In genomic region chr11:112024778-112025678, GRCh38 we compare ENCODE assay signal across 8 cellular contexts. TPM values are rescaled to one million over a fixed set of nuclear protein-coding genes. Genes with fewer than 3 reads are reported as not detected.
DNase-seq lines count a peak whose midpoint lies in the region; ATAC-seq and TF ChIP-seq lines count a peak whose summit lies in the region.

Gene DLAT (plus strand): TSS chr11:112025408. CDS start chr11:112025473, 65 bp downstream.

- no peaks in the 10 kb centered on the region for H3K9me3 Mint-ChIP-seq in activated T-cell treated with anti-CD3 and anti-CD28 coated beads, Interleukin-2, amount 50 U/mL, for 24 hours
- H3K9me3 Mint-ChIP-seq in stimulated activated effector memory CD8-positive, alpha-beta T cell treated with anti-CD3 and anti-CD28 coated beads, Interleukin-12 subunit alpha, Interleukin-12 subunit beta, amount 100 ng/mL, for 72 hours = no peaks in the 10 kb centered on the region

- H3K4me1 Mint-ChIP-seq in activated T-cell treated with anti-CD3 and anti-CD28 coated beads, Interleukin-2, amount 50 U/mL, for 24 hours (ENCODE audit: low read depth) = peaks cover 32% of the 10 kb centered on the region
- H3K4me1 Mint-ChIP-seq in stimulated activated effector memory CD8-positive, alpha-beta T cell treated with anti-CD3 and anti-CD28 coated beads, Interleukin-12 subunit alpha, Interleukin-12 subunit beta, amount 100 ng/mL, for 72 hours = peaks cover 29% of the 10 kb centered on the region

- H3K4me3 Mint-ChIP-seq in activated T-cell treated with anti-CD3 and anti-CD28 coated beads, Interleukin-2, amount 50 U/mL, for 24 hours = peak within 1 kb of the TSS; percentile 100
- peak within 1 kb of the TSS; percentile 100 for H3K4me3 Mint-ChIP-seq in stimulated activated effector memory CD8-positive, alpha-beta T cell treated with anti-CD3 and anti-CD28 coated beads, Interleukin-12 subunit alpha, Interleukin-12 subunit beta, amount 100 ng/mL, for 72 hours

- peaks cover 0 to 26% (median 14%) of the 10 kb centered on the region in 3 donors for H3K4me1 ChIP-seq in esophagus squamous epithelium

- ATAC-seq in GM21619 (IDR thresholded peaks at IDR 0.05; ENCODE audit: unreplicated experiment) = peak; percentile 71
- peak; percentile 93 for ATAC-seq in stimulated activated effector memory CD8-positive, alpha-beta T cell treated with anti-CD3 and anti-CD28 coated beads, Interleukin-12 subunit alpha, Interleukin-12 subunit beta, amount 100 ng/mL, for 72 hours

- peak within 1 kb of the TSS; percentile 96 for H3K4me3 ChIP-seq in Jurkat, Clone E6-1 (ENCODE audit: low read length)
- H3K4me3 ChIP-seq in esophagus squamous epithelium = peak within 1 kb of the TSS; percentile 66 to 93 (median 80)

- H3K27me3 Mint-ChIP-seq in activated T-cell treated with anti-CD3 and anti-CD28 coated beads, Interleukin-2, amount 50 U/mL, for 24 hours = no peaks in the 10 kb centered on the region

- H3K36me3 ChIP-seq in esophagus squamous epithelium = peaks cover 5 to 41% (median 5%) of the 10 kb centered on the region in 3 donors

- intact Hi-C loops in esophagus squamous epithelium (cut with DNase I) = no loop called here

- DNase-seq in DMS53 (lab: John Stamatoyannopoulos, UW) = peak; percentile 94
- DNase-seq in Jurkat, Clone E6-1 (ENCODE audit: low read depth, low spot score) = peak; percentile 87
- peak; percentile 92 for DNase-seq in activated T-cell treated with anti-CD3 and anti-CD28 coated beads, Interleukin-2, amount 50 U/mL, for 24 hours
- DNase-seq in esophagus squamous epithelium (lab: John Stamatoyannopoulos, UW) = peak; percentile 38
- peak; percentile 92 for DNase-seq in myocyte (ENCODE audit: low read depth)
- DNase-seq in stimulated activated effector memory CD8-positive, alpha-beta T cell treated with anti-CD3 and anti-CD28 coated beads, Interleukin-12 subunit alpha, Interleukin-12 subunit beta, amount 100 ng/mL, for 72 hours (ENCODE audit: low spot score in 2 of 2) = peak; percentile 68 to 94

- TF ChIP-seq POLR2A in esophagus squamous epithelium (IDR thresholded peaks at IDR 0.05) = peak in 2 of 4 donors; percentile 60 to 69

- peak within 1 kb of the TSS; percentile 94 to 96 (median 95) for H3K27ac ChIP-seq in esophagus squamous epithelium

- peak within 1 kb of the TSS; percentile 100 for H3K27ac Mint-ChIP-seq in activated T-cell treated with anti-CD3 and anti-CD28 coated beads, Interleukin-2, amount 50 U/mL, for 24 hours
- H3K27ac Mint-ChIP-seq in stimulated activated effector memory CD8-positive, alpha-beta T cell treated with anti-CD3 and anti-CD28 coated beads, Interleukin-12 subunit alpha, Interleukin-12 subunit beta, amount 100 ng/mL, for 72 hours = peak within 1 kb of the TSS; percentile 99

- 0 to 1% methylated on average over 23 to 25 of the region's 71 CpGs for WGBS in esophagus squamous epithelium, 2 donors

- TF ChIP-seq CTCF in esophagus squamous epithelium (IDR thresholded peaks at IDR 0.05) = no peak

- no peaks in the 10 kb centered on the region for H3K9me3 ChIP-seq in esophagus squamous epithelium

- H3K36me3 Mint-ChIP-seq in activated T-cell treated with anti-CD3 and anti-CD28 coated beads, Interleukin-2, amount 50 U/mL, for 24 hours (ENCODE audit: low read depth) = peaks cover 70% of the 10 kb centered on the region
- H3K36me3 Mint-ChIP-seq in stimulated activated effector memory CD8-positive, alpha-beta T cell treated with anti-CD3 and anti-CD28 coated beads, Interleukin-12 subunit alpha, Interleukin-12 subunit beta, amount 100 ng/mL, for 72 hours = peaks cover 44% of the 10 kb centered on the region

- H3K27me3 ChIP-seq in esophagus squamous epithelium = no peaks in the 10 kb centered on the region

TF ChIP-seq in PFSK-1, 5 proteins besides CTCF, POLR2A, EP300 and RAD21:
- TF ChIP-seq FOXP2 (optimal IDR thresholded peaks at IDR 0.05; ENCODE audit: borderline replicate concordance, extremely low read depth, extremely low read length, insufficient read depth) (peak; percentile 35), REST (IDR thresholded peaks at IDR 0.05; ENCODE audit: insufficient read depth in 1 of 2, low read depth in 2 of 2, low read length in 2 of 2) (0 out of 4 replicates have a peak, but pooled peaks of 1 of the 2 experiments have one; percentile 22), POLR2AphosphoS5 (IDR thresholded peaks at IDR 0.05; ENCODE audit: low read depth, low read length) (peak; percentile 97), SIN3A (IDR thresholded peaks at IDR 0.05; ENCODE audit: borderline replicate concordance, insufficient read depth, low read length) (0 out of 2 replicates have a peak, but pooled peaks have one; percentile 63), TAF1 (IDR thresholded peaks at IDR 0.05; ENCODE audit: borderline replicate concordance, insufficient read depth, low read length) (peak; percentile 71; the same call in 1 of the 2 replicates)

RNA-seq across cellular contexts. Expression of gene DLAT, which starts in this region (rescaled TPM):
- polyA plus RNA-seq in Jurkat, Clone E6-1 (2012; ENCODE audit: insufficient read depth, insufficient read length) = 54.8 TPM
- polyA plus RNA-seq in PFSK-1 (2012; ENCODE audit: insufficient read length, low read depth) = 36.9 TPM
- total RNA-seq in esophagus squamous epithelium (10 to 100 TPM; 28.9 to 56.5 (median 39.4) TPM), myocyte (41.9 and 65.1 TPM in 2 replicates)
- 15.0 TPM for polyA plus RNA-seq in myocyte (2012)

Comparison
In these comparisons a context has a peak if more than half of its experiments do, and no peak if none do; other contexts are left out.
1. Peak in every context shown above with its lines: DNase-seq, ATAC-seq, H3K4me3 ChIP-seq and H3K27ac ChIP-seq.
2. DNase-seq: peak in every context shown above with its lines; median percentile 94 in DMS53; 92 in activated T-cell treated with anti-CD3 and anti-CD28 coated beads, Interleukin-2, amount 50 U/mL, for 24 hours; 92 in myocyte; 87 in Jurkat, Clone E6-1; 81 in stimulated activated effector memory CD8-positive, alpha-beta T cell treated with anti-CD3 and anti-CD28 coated beads, Interleukin-12 subunit alpha, Interleukin-12 subunit beta, amount 100 ng/mL, for 72 hours; 38 in esophagus squamous epithelium.